Comparison of ENCODE assay signal across 9 cellular contexts in genomic region chr15:78148392-78149067, GRCh38. TPM values are rescaled to one million over a fixed set of nuclear protein-coding genes. Genes with fewer than 3 reads are reported as not detected.
DNase-seq lines count a peak whose midpoint lies in the region; ATAC-seq and TF ChIP-seq lines count a peak whose summit lies in the region.
"Had no signal": no experiment of that assay in that cellular context is flagged by ENCODE, and none has a peak within 500 bp of the region (broad histone marks: within the 10 kb centered on the region; RNA-seq: fewer than 3 reads in every experiment).

No MANE protein-coding gene starts in this region.

- H4K8ac ChIP-seq in mesendoderm (ENCODE audit: low read depth, low read length) = no peak overlapping the region

- H3K23ac ChIP-seq in mesendoderm (ENCODE audit: low read length) = no peak overlapping the region

- no peak overlapping the region for H2BK5ac ChIP-seq in mesendoderm (ENCODE audit: low read length)

- TF ChIP-seq POLR2A in adrenal gland (IDR thresholded peaks at IDR 0.05) = no peak

- H3K4me3 ChIP-seq in CD4-positive, CD25-positive, alpha-beta regulatory T cell (ENCODE audit: low read depth, low read length) = peak overlapping the region; percentile 98
- H3K4me3 ChIP-seq in HEK293 (ENCODE audit: low read depth, low read length) = peak overlapping the region; percentile 62
- peak overlapping the region in 2 of 4 donors; percentile 49 to 73 for H3K4me3 ChIP-seq in adrenal gland
- H3K4me3 ChIP-seq in mesendoderm (ENCODE audit: low read length) = peak overlapping the region; percentile 39

- no peak for DNase-seq in CD4-positive, CD25-positive, alpha-beta regulatory T cell
- peak in 1 of 7 donors; percentile 22 for DNase-seq in adrenal gland
- no peak for DNase-seq in mesendoderm
- DNase-seq in GM19238 (ENCODE audit: insufficient read length, low spot score) = no peak
- no peak for DNase-seq in NCI-H526 (lab: John Stamatoyannopoulos, UW)

- H3K36me3 Mint-ChIP-seq in CD4-positive, CD25-positive, alpha-beta regulatory T cell = peaks cover 4% of the 10 kb centered on the region

- 11 to 22% (median 18%) methylated on average over 14 of the region's 14 CpGs for WGBS in adrenal gland, 4 donors
- WGBS in mesendoderm (ENCODE audit: extremely low coverage, insufficient coverage, low lambda C conversion rate) = no CpG with 5 or more reads among the region's 14 CpGs

- H2AK5ac ChIP-seq in mesendoderm (ENCODE audit: low read length) = no peak overlapping the region

- CTCF ChIA-PET in HEK293 (lab: Yijun Ruan, JAX) = interaction anchor here (0.6 to 2.2 kb wide), 13 partner anchors 8 to 244 kb away, joined by 3 to 7 read pairs (median 4); no protein-coding TSS in a partner anchor

- peak overlapping the region; percentile 41 for H3K4me2 ChIP-seq in mesendoderm (ENCODE audit: low read length)

- peak overlapping the region; percentile 57 for H3K9ac ChIP-seq in mesendoderm (ENCODE audit: low read length)

- peak overlapping the region; percentile 89 to 99 (median 94) for H3K4me3 Mint-ChIP-seq in CD4-positive, CD25-positive, alpha-beta regulatory T cell

- H3K56ac ChIP-seq in mesendoderm (ENCODE audit: low read length) = peak overlapping the region; percentile 44

- no peak overlapping the region for H2BK120ac ChIP-seq in mesendoderm (ENCODE audit: low read depth, low read length)

- H3K9me3 ChIP-seq in CD4-positive, CD25-positive, alpha-beta regulatory T cell (ENCODE audit: control insufficient read depth in 2 of 2, low read length in 2 of 2) = no peaks in the 10 kb centered on the region
- H3K9me3 ChIP-seq in HEK293 (ENCODE audit: control insufficient read depth, insufficient read depth, low read depth, low read length) (no peaks in the 10 kb centered on the region), adrenal gland (replicated peaks in 1 of 3) (no peaks in the 10 kb centered on the region)

- H3K27me3 ChIP-seq in CD4-positive, CD25-positive, alpha-beta regulatory T cell (ENCODE audit: control insufficient read depth, insufficient read depth, low read length) = no peaks in the 10 kb centered on the region
- H3K27me3 ChIP-seq in adrenal gland (no peaks in the 10 kb centered on the region), mesendoderm (ENCODE audit: insufficient read depth, low read length, poor library complexity) (no peaks in the 10 kb centered on the region)

- no peak overlapping the region for H4K5ac ChIP-seq in mesendoderm (ENCODE audit: low read length)

- no peak overlapping the region for H3K4ac ChIP-seq in mesendoderm (ENCODE audit: low read depth, low read length)

- no peak overlapping the region for H3K18ac ChIP-seq in mesendoderm (ENCODE audit: low read length)

- no peaks in the 10 kb centered on the region for H3K9me3 Mint-ChIP-seq in CD4-positive, CD25-positive, alpha-beta regulatory T cell

- H3K27ac ChIP-seq in CD4-positive, CD25-positive, alpha-beta regulatory T cell (ENCODE audit: insufficient read depth, low read length, poor library complexity, severe bottlenecking) = peak overlapping the region; percentile 73
- peak overlapping the region; percentile 51 for H3K27ac ChIP-seq in HEK293 (ENCODE audit: extremely low read depth, low read depth, low read length)
- peak overlapping the region in 3 of 5 donors; percentile 49 to 97 (median 72) for H3K27ac ChIP-seq in adrenal gland
- H3K27ac ChIP-seq in mesendoderm (ENCODE audit: low read depth, low read length) = no peak overlapping the region

- H3K36me3 ChIP-seq in CD4-positive, CD25-positive, alpha-beta regulatory T cell (ENCODE audit: control insufficient read depth, insufficient read depth, low read length) = no peaks in the 10 kb centered on the region
- H3K36me3 ChIP-seq in HEK293 (ENCODE audit: control insufficient read depth in 2 of 2, insufficient read depth in 1 of 2, low read length in 2 of 2) (peaks cover 0 to 4% of the 10 kb centered on the region in 2 experiments; a peak in 2 of 3 replicates), adrenal gland (replicated peaks in 1 of 2) (no peaks in the 10 kb centered on the region), mesendoderm (ENCODE audit: control insufficient read depth, insufficient read depth, low read length) (no peaks in the 10 kb centered on the region)

- intact Hi-C loops in adrenal gland (cut with DNase I) = no loop called here

- no peaks in the 10 kb centered on the region for H3K79me1 ChIP-seq in mesendoderm (ENCODE audit: low read length)

- peak in 1 of 2 donors; percentile 0 for ATAC-seq in CD4-positive, CD25-positive, alpha-beta regulatory T cell (ENCODE audit: low read depth in 2 of 2)
- ATAC-seq in HG03139 (IDR thresholded peaks at IDR 0.05; ENCODE audit: unreplicated experiment) = no peak
- no peak for ATAC-seq in HG02763 (IDR thresholded peaks at IDR 0.05; ENCODE audit: unreplicated experiment)

- H2BK15ac ChIP-seq in mesendoderm (replicated peaks; ENCODE audit: low read depth) = no peak overlapping the region

- peaks cover 26% of the 10 kb centered on the region for H3K4me1 ChIP-seq in CD4-positive, CD25-positive, alpha-beta regulatory T cell (ENCODE audit: control insufficient read depth, insufficient read depth, low read length, poor library complexity, severe bottlenecking)
- H3K4me1 ChIP-seq in HEK293 (ENCODE audit: control insufficient read depth, insufficient read depth, low read length) = peaks cover 12% of the 10 kb centered on the region
- H3K4me1 ChIP-seq in adrenal gland (replicated peaks in 1 of 2) = peaks cover 11 to 43% of the 10 kb centered on the region in 2 donors
- no peaks in the 10 kb centered on the region for H3K4me1 ChIP-seq in mesendoderm (ENCODE audit: control insufficient read depth, low read depth, low read length)

- H3K79me2 ChIP-seq in mesendoderm (ENCODE audit: control insufficient read depth, insufficient read depth, low read length) = no peaks in the 10 kb centered on the region

- peaks cover 22 to 48% (median 39%) of the 10 kb centered on the region in 4 donors for H3K4me1 Mint-ChIP-seq in CD4-positive, CD25-positive, alpha-beta regulatory T cell

- TF ChIP-seq CTCF in HEK293 (tag by site-specific recombination; IDR thresholded peaks at IDR 0.05) (no peak), adrenal gland (IDR thresholded peaks at IDR 0.05) (no peak)

- POLR2A ChIA-PET in HEK293 (lab: Yijun Ruan, JAX) = interaction anchor here (0.6 to 3.1 kb wide), 9 partner anchors 7 to 586 kb away, joined by 3 to 17 read pairs (median 5); partner anchors contain the start of genes CIB2 and SKIC8

- H3K27me3 Mint-ChIP-seq in CD4-positive, CD25-positive, alpha-beta regulatory T cell = no peaks in the 10 kb centered on the region

- H3K27ac Mint-ChIP-seq in CD4-positive, CD25-positive, alpha-beta regulatory T cell = peak overlapping the region; percentile 77 to 92 (median 91)

TF ChIP-seq in HEK293, 187 proteins besides CTCF, POLR2A, EP300 and RAD21 (continues in another document):
- TF ChIP-seq ZSCAN30 (tag by site-specific recombination; IDR thresholded peaks at IDR 0.05) (0 out of 2 replicates have a peak, but pooled peaks have one; percentile 12), ZBTB17 (tag by site-specific recombination; IDR thresholded peaks at IDR 0.05) (peak; percentile 59), ZNF449 (tag by site-specific recombination; IDR thresholded peaks at IDR 0.05) (peak; percentile 43; the same call in 1 of the 2 replicates), SETDB1 (IDR thresholded peaks at IDR 0.05; ENCODE audit: insufficient read length, low read length) (no peak), PRDM1 (tag by site-specific recombination; IDR thresholded peaks at IDR 0.05) (no peak)

RNA-seq across cellular contexts. Expression of gene IDH3A, which starts 0.6 kb away (rescaled TPM):
- total RNA-seq in CD4-positive, CD25-positive, alpha-beta regulatory T cell = 51.9 TPM
- 10 to 100 TPM; 38.2 to 62.1 (median 46.8) TPM for polyA plus RNA-seq in CD4-positive, CD25-positive, alpha-beta regulatory T cell
- total RNA-seq in adrenal gland = 100 to 1,000 TPM in 7 of 8 donors, 10 to 100 TPM in 1; 61.5 to 392 (median 132) TPM
- polyA plus RNA-seq in adrenal gland = 100 to 1,000 TPM in 1 of 3 donors, 10 to 100 TPM in 2; 26.9 to 273 (median 50.5) TPM
- polyA plus RNA-seq in mesendoderm (2013, experiment 1 of 2) = 18.4 TPM
- polyA plus RNA-seq in mesendoderm (2013, experiment 2 of 2) = 19.8 TPM

RNA-seq across cellular contexts. Expression of gene CIB2, which starts 17.3 kb away (rescaled TPM):
- 1.2 TPM for total RNA-seq in CD4-positive, CD25-positive, alpha-beta regulatory T cell
- 1 to 10 TPM in 3 of 4 donors, under 1 TPM in 1; 0.94 to 2.7 (median 1.9) TPM for polyA plus RNA-seq in CD4-positive, CD25-positive, alpha-beta regulatory T cell
- 10 to 100 TPM in 7 of 8 donors, 1 to 10 TPM in 1; 9.1 to 37.8 (median 19.7) TPM for total RNA-seq in adrenal gland
- polyA plus RNA-seq in adrenal gland = 10 to 100 TPM in 1 of 3 donors, 1 to 10 TPM in 2; 4.4 to 27.6 (median 5.0) TPM
- 25.5 TPM for polyA plus RNA-seq in mesendoderm (2013, experiment 1 of 2)
- 26.6 TPM for polyA plus RNA-seq in mesendoderm (2013, experiment 2 of 2)

RNA-seq across cellular contexts. Expression of gene SH2D7, which starts 56.2 kb away (rescaled TPM):
- not detected for total RNA-seq in CD4-positive, CD25-positive, alpha-beta regulatory T cell
- polyA plus RNA-seq in CD4-positive, CD25-positive, alpha-beta regulatory T cell = under 1 TPM in 1 of 4 donors, not detected in 3; 0.09 TPM
- total RNA-seq in adrenal gland = not detected
- polyA plus RNA-seq in adrenal gland = not detected
- not detected for polyA plus RNA-seq in mesendoderm (2013, experiment 1 of 2)
- not detected for polyA plus RNA-seq in mesendoderm (2013, experiment 2 of 2)
- total RNA-seq: LHCN-M2 had no signal
